In the genomic region with DNA sequence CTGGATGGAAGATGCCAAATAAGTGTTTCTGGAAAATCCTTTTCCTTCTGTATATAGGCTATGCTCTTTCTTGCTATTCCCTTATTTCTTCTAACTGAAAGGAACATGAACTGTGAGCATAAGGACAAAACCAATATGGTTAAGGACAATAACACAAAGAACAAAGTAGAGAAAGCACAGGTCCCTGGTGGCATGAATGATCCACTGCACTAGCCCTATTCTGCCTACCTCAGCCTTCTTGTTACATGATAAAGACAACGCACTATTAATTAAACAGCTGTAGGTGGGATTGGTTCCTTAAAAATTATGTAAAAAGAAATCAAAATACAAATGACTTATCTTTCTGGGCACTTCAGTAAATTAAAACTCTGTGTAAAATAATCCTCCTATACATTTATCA, we compare ENCODE assay signal across 13 cellular contexts. TPM values are rescaled to one million over a fixed set of nuclear protein-coding genes. Genes with fewer than 3 reads are reported as not detected.
A peak's percentile ranks its signal among the peaks of the same experiment; 100 is the strongest.
DNase-seq lines count a peak whose midpoint lies in the region; ATAC-seq and TF ChIP-seq lines count a peak whose summit lies in the region.
"Had no signal": no experiment of that assay in that cellular context is flagged by ENCODE, and none has a peak within 500 bp of the region (broad histone marks: within the 10 kb centered on the region; RNA-seq: fewer than 3 reads in every experiment).

No MANE protein-coding gene starts in this region.

- H3K79me2 ChIP-seq in PC-3 (ENCODE audit: low read length): peaks cover 37% of the 10 kb centered on the region

- H3K9me3 ChIP-seq in A673 (ENCODE audit: low read depth, low read length, poor library complexity, severe bottlenecking) (no peaks in the 10 kb centered on the region), PC-3 (ENCODE audit: low read length) (no peaks in the 10 kb centered on the region), ovary (no peaks in the 10 kb centered on the region)

- no peak overlapping the region for H3K9ac ChIP-seq in PC-3 (ENCODE audit: low read length)

- no peak overlapping the region for H3K27ac Mint-ChIP-seq in activated CD8-positive, alpha-beta T cell treated with anti-CD3 and anti-CD28 coated beads for 36 hours
- H3K27ac Mint-ChIP-seq: activated naive CD8-positive, alpha-beta T cell treated with anti-CD3 and anti-CD28 coated beads, Interleukin-2, amount 50 U/mL, for 24 hours had no signal

- H3K27me3 Mint-ChIP-seq in activated CD8-positive, alpha-beta T cell treated with anti-CD3 and anti-CD28 coated beads for 36 hours: no peaks in the 10 kb centered on the region
- H3K27me3 Mint-ChIP-seq: activated naive CD8-positive, alpha-beta T cell treated with anti-CD3 and anti-CD28 coated beads, Interleukin-2, amount 50 U/mL, for 24 hours had no signal

- H3K4me2 ChIP-seq in PC-3 (ENCODE audit: low read length): peak overlapping the region; percentile 96; the same call in 1 of the 2 replicates

- H3K4me1 Mint-ChIP-seq in activated CD8-positive, alpha-beta T cell treated with anti-CD3 and anti-CD28 coated beads for 36 hours (ENCODE audit: low read depth): peaks cover 22% of the 10 kb centered on the region

- H3K36me3 Mint-ChIP-seq in activated CD8-positive, alpha-beta T cell treated with anti-CD3 and anti-CD28 coated beads for 36 hours (ENCODE audit: low read depth): peaks cover 3% of the 10 kb centered on the region

- no peak for TF ChIP-seq EP300 in ovary (IDR thresholded peaks at IDR 0.05)

- no peak overlapping the region for H2AFZ ChIP-seq in PC-3 (ENCODE audit: low read length)

- no peak overlapping the region for H3K4me3 Mint-ChIP-seq in activated CD8-positive, alpha-beta T cell treated with anti-CD3 and anti-CD28 coated beads for 36 hours
- H3K4me3 Mint-ChIP-seq: activated naive CD8-positive, alpha-beta T cell treated with anti-CD3 and anti-CD28 coated beads, Interleukin-2, amount 50 U/mL, for 24 hours had no signal

- no peaks in the 10 kb centered on the region for H3K9me3 Mint-ChIP-seq in activated CD8-positive, alpha-beta T cell treated with anti-CD3 and anti-CD28 coated beads for 36 hours
- H3K9me3 Mint-ChIP-seq: activated naive CD8-positive, alpha-beta T cell treated with anti-CD3 and anti-CD28 coated beads, Interleukin-2, amount 50 U/mL, for 24 hours; CD8-positive, alpha-beta T cell had no signal

- no peaks in the 10 kb centered on the region for H3K9me2 ChIP-seq in PC-3 (replicated peaks; ENCODE audit: low read length)

- intact Hi-C loops in A673 (cut with micrococcal nuclease; ENCODE audit: unreplicated experiment): no loop called here
- intact Hi-C loops in PC-3 (cut with micrococcal nuclease): no loop called here
- intact Hi-C loops in ovary (cut with DNase I): no loop called here
- intact Hi-C loops in activated CD8-positive, alpha-beta T cell treated with anti-CD3 and anti-CD28 coated beads for 36 hours (cut with micrococcal nuclease): no loop called here

- peaks cover 10% of the 10 kb centered on the region; the same call in 1 of the 2 replicates for H4K20me1 ChIP-seq in PC-3 (ENCODE audit: low read length)

- WGBS in ovary, 3 donors: 48 to 61% (median 55%) methylated on average over 1 of the region's 1 CpG

- H3K36me3 ChIP-seq in A673 (ENCODE audit: insufficient read depth, low read length, poor library complexity, severe bottlenecking): no peaks in the 10 kb centered on the region
- peaks cover 7% of the 10 kb centered on the region; the same call in 1 of the 2 replicates for H3K36me3 ChIP-seq in PC-3 (ENCODE audit: low read depth, low read length)
- H3K36me3 ChIP-seq in ovary: no peaks in the 10 kb centered on the region

- CTCF ChIA-PET in A673 (lab: Charles Lee): no interaction called here
- CTCF ChIA-PET in PC-3 (lab: Charles Lee): no interaction called here
- CTCF ChIA-PET in activated CD8-positive, alpha-beta T cell treated with anti-CD3 and anti-CD28 coated beads for 36 hours (lab: Charles Lee): no interaction called here

- peaks cover 21% of the 10 kb centered on the region for H3K4me1 ChIP-seq in A673 (ENCODE audit: insufficient read depth, low read length, poor library complexity, severe bottlenecking)
- peaks cover 24% of the 10 kb centered on the region for H3K4me1 ChIP-seq in PC-3 (ENCODE audit: insufficient read depth, low read length)
- H3K4me1 ChIP-seq in foreskin keratinocyte: peaks cover 9% of the 10 kb centered on the region
- H3K4me1 ChIP-seq in ovary (ENCODE audit: insufficient read depth): peaks cover 9% of the 10 kb centered on the region

- no peaks in the 10 kb centered on the region for H3F3A ChIP-seq in PC-3 (ENCODE audit: low read length, unreplicated experiment)

- DNase-seq in A673 (ENCODE audit: low spot score) (no peak), ELR (ENCODE audit: low read depth) (peak; percentile 34), PC-3 (peak; percentile 11), foreskin keratinocyte (no peak), NCI-H2107 (lab: John Stamatoyannopoulos, UW) (no peak), ovary (no peak)
- DNase-seq in activated CD8-positive, alpha-beta T cell treated with anti-CD3 and anti-CD28 coated beads for 36 hours: no peak
- DNase-seq: activated CD8-positive, alpha-beta memory T cell treated with anti-CD3 and anti-CD28 coated beads for 24 hours; activated naive CD8-positive, alpha-beta T cell treated with anti-CD3 and anti-CD28 coated beads, Interleukin-2, amount 50 U/mL, for 24 hours; CD8-positive, alpha-beta T cell; Karpas-422; NCI-H2081 treated with DMSO at 0.1 percent for 48 hours had no signal

- H3K4me3 ChIP-seq in A673 (ENCODE audit: low read depth, low read length, poor library complexity, severe bottlenecking): no peak overlapping the region
- H3K4me3 ChIP-seq in PC-3 (ENCODE audit: low read length): no peak overlapping the region
- no peak overlapping the region for H3K4me3 ChIP-seq in ovary

- no peak for TF ChIP-seq POLR2A in ovary (IDR thresholded peaks at IDR 0.05)

- H3K27ac ChIP-seq in A673 (ENCODE audit: low read depth, low read length, poor library complexity, severe bottlenecking): no peak overlapping the region
- no peak overlapping the region for H3K27ac ChIP-seq in PC-3 (ENCODE audit: low read length)
- no peak overlapping the region for H3K27ac ChIP-seq in foreskin keratinocyte
- H3K27ac ChIP-seq in ovary: no peak overlapping the region

- 0 out of 2 replicates have a peak, but pooled peaks have one; percentile 14 for TF ChIP-seq CTCF in A673 (conservative IDR thresholded peaks at IDR 0.05; ENCODE audit: low read depth, low read length)
- 0 out of 2 replicates have a peak, but pooled peaks have one; percentile 29 for TF ChIP-seq CTCF in PC-3 (conservative IDR thresholded peaks at IDR 0.05; ENCODE audit: low read depth, low read length)
- TF ChIP-seq CTCF in foreskin keratinocyte (conservative IDR thresholded peaks at IDR 0.05): peak; percentile 25
- TF ChIP-seq CTCF in ovary (IDR thresholded peaks at IDR 0.05): no peak
- no peak for TF ChIP-seq CTCF in activated CD8-positive, alpha-beta T cell treated with anti-CD3 and anti-CD28 coated beads for 36 hours (IDR thresholded peaks at IDR 0.05)

- H3K27me3 ChIP-seq in A673 (replicated peaks; ENCODE audit: insufficient read depth, low read depth, low read length, poor library complexity) (no peaks in the 10 kb centered on the region), PC-3 (ENCODE audit: low read length) (no peaks in the 10 kb centered on the region), foreskin keratinocyte (no peaks in the 10 kb centered on the region), ovary (no peaks in the 10 kb centered on the region)

- no TSS peak for BruUV-seq in A673 (replicated peaks; lab: Mats Ljungman, UMichigan)
- BruUV-seq in PC-3 (replicated peaks; lab: Mats Ljungman, UMichigan): no TSS peak

- no peak for ATAC-seq in PC-3
- no peak for ATAC-seq in foreskin keratinocyte
- no peak for ATAC-seq in activated CD8-positive, alpha-beta T cell treated with anti-CD3 and anti-CD28 coated beads for 36 hours
- ATAC-seq in GM21576 (IDR thresholded peaks at IDR 0.05; ENCODE audit: unreplicated experiment): no peak
- ATAC-seq: activated naive CD8-positive, alpha-beta T cell treated with anti-CD3 and anti-CD28 coated beads, Interleukin-2, amount 50 U/mL, for 24 hours; CD8-positive, alpha-beta T cell had no signal

- POLR2A ChIA-PET in A673 (lab: Charles Lee; ENCODE audit: low non-redundant PET) (no interaction called here), PC-3 (lab: Charles Lee; ENCODE audit: unreplicated experiment) (no interaction called here)
- POLR2A ChIA-PET in activated CD8-positive, alpha-beta T cell treated with anti-CD3 and anti-CD28 coated beads for 36 hours (lab: Charles Lee): no interaction called here

RNA-seq across cellular contexts. Expression of a gene that starts 1.9 kb away (rescaled TPM):
- total RNA-seq in A673 (2021): 63.4 and 69.6 TPM in 2 replicates
- 48.0 and 62.5 TPM in 2 replicates for total RNA-seq in PC-3 (2014; rRNA removed)
- 39.9 and 49.6 TPM in 2 replicates for total RNA-seq in foreskin keratinocyte
- polyA plus RNA-seq in foreskin keratinocyte: 17.0 and 25.6 TPM in 2 replicates
- 10 to 100 TPM; 30.4 to 41.3 (median 34.2) TPM for total RNA-seq in ovary
- 10 to 100 TPM; 22.8 to 34.2 TPM for polyA plus RNA-seq in ovary
- 10 to 100 TPM; 86.2 to 90.5 TPM for total RNA-seq in activated CD8-positive, alpha-beta T cell treated with anti-CD3 and anti-CD28 coated beads for 36 hours

Comparison
In these comparisons a context has a peak if more than half of its experiments do, and no peak if none do; other contexts are left out.
1. DNase-seq: peak in ELR (single experiment) and PC-3 (single experiment); none in A673 (single experiment), foreskin keratinocyte (0 of 2), NCI-H2107 (single experiment), ovary (0 of 5) and activated CD8-positive, alpha-beta T cell treated with anti-CD3 and anti-CD28 coated beads for 36 hours (single experiment).
2. CTCF ChIP-seq: peak in A673 (single experiment), PC-3 (single experiment) and foreskin keratinocyte (single experiment); none in ovary (0 of 3) and activated CD8-positive, alpha-beta T cell treated with anti-CD3 and anti-CD28 coated beads for 36 hours (single experiment).